ENCODE assay signal across 8 cellular contexts in genomic region chr19:10604460-10604980, GRCh38. TPM values are rescaled to one million over a fixed set of nuclear protein-coding genes. Genes with fewer than 3 reads are reported as not detected.
DNase-seq lines count a peak whose midpoint lies in the region; ATAC-seq and TF ChIP-seq lines count a peak whose summit lies in the region.

No MANE protein-coding gene starts in this region.

- peak overlapping the region; percentile 96 for H3K4me3 Mint-ChIP-seq in activated naive CD8-positive, alpha-beta T cell treated with anti-CD3 and anti-CD28 coated beads for 36 hours
- peak overlapping the region; percentile 99 for H3K4me3 Mint-ChIP-seq in memory B cell

- peaks cover 61% of the 10 kb centered on the region for H3K79me2 ChIP-seq in DOHH2 (ENCODE audit: control insufficient read depth, low read length)

- peak overlapping the region; percentile 98 for H3K27ac Mint-ChIP-seq in activated naive CD8-positive, alpha-beta T cell treated with anti-CD3 and anti-CD28 coated beads for 36 hours
- peak overlapping the region; percentile 96 for H3K27ac Mint-ChIP-seq in memory B cell

- no peak for TF ChIP-seq CTCF in DOHH2 (IDR thresholded peaks at IDR 0.05; ENCODE audit: low read depth, low read length, poor library complexity, severe bottlenecking)

- H3F3A ChIP-seq in DOHH2 (ENCODE audit: control insufficient read depth, insufficient read depth) = peaks cover 12% of the 10 kb centered on the region

- H3K36me3 ChIP-seq in DOHH2 (ENCODE audit: control insufficient read depth, low read length) = peaks cover 12% of the 10 kb centered on the region; the same call in 1 of the 2 replicates

- peak overlapping the region; percentile 94 for H3K27ac ChIP-seq in DOHH2 (ENCODE audit: low read depth, low read length)

- H3K27me3 ChIP-seq in DOHH2 (ENCODE audit: control insufficient read depth, low read length) = peaks cover 11% of the 10 kb centered on the region

- H3K4me1 ChIP-seq in DOHH2 (ENCODE audit: control insufficient read depth, low read length) = peaks cover 24% of the 10 kb centered on the region

- H3K27me3 Mint-ChIP-seq in activated naive CD8-positive, alpha-beta T cell treated with anti-CD3 and anti-CD28 coated beads for 36 hours = no peaks in the 10 kb centered on the region
- no peaks in the 10 kb centered on the region for H3K27me3 Mint-ChIP-seq in memory B cell

- no peaks in the 10 kb centered on the region for H4K20me1 ChIP-seq in DOHH2 (ENCODE audit: control insufficient read depth, insufficient read depth, low read depth, low read length)

- H3K36me3 Mint-ChIP-seq in activated naive CD8-positive, alpha-beta T cell treated with anti-CD3 and anti-CD28 coated beads for 36 hours = peaks cover 9% of the 10 kb centered on the region
- H3K36me3 Mint-ChIP-seq in memory B cell = peaks cover 4% of the 10 kb centered on the region

- ATAC-seq in HG03135 (IDR thresholded peaks at IDR 0.05; ENCODE audit: unreplicated experiment) (peak; percentile 23), memory B cell (ENCODE audit: low read depth) (peak; percentile 28)

- H3K9me2 ChIP-seq in DOHH2 (replicated peaks; ENCODE audit: control insufficient read depth, low read length) = no peaks in the 10 kb centered on the region

- peak overlapping the region; percentile 93 for H3K4me3 ChIP-seq in DOHH2 (ENCODE audit: low read length)

- peaks cover 23% of the 10 kb centered on the region for H3K4me1 Mint-ChIP-seq in activated naive CD8-positive, alpha-beta T cell treated with anti-CD3 and anti-CD28 coated beads for 36 hours
- H3K4me1 Mint-ChIP-seq in memory B cell = peaks cover 17% of the 10 kb centered on the region

- peak overlapping the region; percentile 89 for H3K4me2 ChIP-seq in DOHH2 (ENCODE audit: low read length)

- H3K9me3 Mint-ChIP-seq in activated naive CD8-positive, alpha-beta T cell treated with anti-CD3 and anti-CD28 coated beads for 36 hours = no peaks in the 10 kb centered on the region
- H3K9me3 Mint-ChIP-seq in memory B cell = no peaks in the 10 kb centered on the region

- DNase-seq in activated naive CD8-positive, alpha-beta T cell treated with anti-CD3 and anti-CD28 coated beads for 36 hours = peak; percentile 16
- DNase-seq in memory B cell (ENCODE audit: low spot score in 2 of 2) (peak; percentile 30 to 56), cerebellum (ENCODE audit: low spot score) (no peak), NCI-H1436 treated with DMSO at 0.1 percent for 48 hours (lab: John Stamatoyannopoulos, UW) (no peak), medulla oblongata (ENCODE audit: extremely low spot score) (no peak), DMS 273 treated with DMSO at 0.1 percent for 48 hours (lab: John Stamatoyannopoulos, UW) (no peak)

- H3K9me3 ChIP-seq in DOHH2 (ENCODE audit: control insufficient read depth, insufficient read depth, low read length) = no peaks in the 10 kb centered on the region

RNA-seq across cellular contexts. Expression of gene AP1M2, which starts 17.4 kb away (rescaled TPM):
- total RNA-seq in activated naive CD8-positive, alpha-beta T cell treated with anti-CD3 and anti-CD28 coated beads for 36 hours = not detected
- 3.0 TPM for total RNA-seq in cerebellum

RNA-seq across cellular contexts. Expression of gene SLC44A2, which starts 20.8 kb away (rescaled TPM):
- total RNA-seq in activated naive CD8-positive, alpha-beta T cell treated with anti-CD3 and anti-CD28 coated beads for 36 hours = 10 to 100 TPM; 70.6 to 71.6 TPM
- 28.6 TPM for total RNA-seq in cerebellum

RNA-seq across cellular contexts. Expression of gene CDKN2D, which starts 35.7 kb away (rescaled TPM):
- total RNA-seq in activated naive CD8-positive, alpha-beta T cell treated with anti-CD3 and anti-CD28 coated beads for 36 hours = 10 to 100 TPM; 55.8 to 62.3 TPM
- 38.2 TPM for total RNA-seq in cerebellum

RNA-seq across cellular contexts. Expression of gene KRI1, which starts 38.7 kb away (rescaled TPM):
- total RNA-seq in activated naive CD8-positive, alpha-beta T cell treated with anti-CD3 and anti-CD28 coated beads for 36 hours = 10 to 100 TPM; 66.3 to 69.2 TPM
- total RNA-seq in cerebellum = 5.9 TPM

RNA-seq across cellular contexts. Expression of gene ILF3, which starts 49.6 kb away (rescaled TPM):
- 100 to 1,000 TPM; 500 to 527 TPM for total RNA-seq in activated naive CD8-positive, alpha-beta T cell treated with anti-CD3 and anti-CD28 coated beads for 36 hours
- total RNA-seq in cerebellum = 163 TPM

Comparison
In these comparisons a context has a peak if more than half of its experiments do, and no peak if none do; other contexts are left out.
1. DNase-seq: peak in activated naive CD8-positive, alpha-beta T cell treated with anti-CD3 and anti-CD28 coated beads for 36 hours (single experiment) and memory B cell (2 of 2); none in cerebellum (single experiment), NCI-H1436 treated with DMSO at 0.1 percent for 48 hours (single experiment), medulla oblongata (single experiment) and DMS 273 treated with DMSO at 0.1 percent for 48 hours (single experiment).